Comparison of ENCODE assay signal across 1 cellular context in genomic region chr1:111733183-111733995, GRCh38.
TF ChIP-seq lines count a peak whose summit lies in the region.

No MANE protein-coding gene starts in this region.

TF ChIP-seq in HepG2, 621 proteins besides CTCF, POLR2A, EP300 and RAD21 (continues in another document):
- peak; percentile 69 for TF ChIP-seq MLX (CRISPR knock-in tag; IDR thresholded peaks at IDR 0.05)
- TF ChIP-seq, protein P1, sequence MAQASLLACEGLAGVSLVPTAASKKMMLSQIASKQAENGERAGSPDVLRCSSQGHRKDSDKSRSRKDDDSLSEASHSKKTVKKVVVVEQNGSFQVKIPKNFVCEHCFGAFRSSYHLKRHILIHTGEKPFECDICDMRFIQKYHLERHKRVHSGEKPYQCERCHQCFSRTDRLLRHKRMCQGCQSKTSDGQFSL (CRISPR knock-in tag; IDR thresholded peaks at IDR 0.05): no peak
- peak; percentile 59; the same call in 1 of the 2 replicates for TF ChIP-seq ZNF143 (CRISPR knock-in tag; IDR thresholded peaks at IDR 0.05)
- TF ChIP-seq SPEN (CRISPR knock-in tag; IDR thresholded peaks at IDR 0.05; ENCODE audit: low read depth): peak; percentile 39; the same call in 1 of the 2 replicates
- TF ChIP-seq ATF7 (IDR thresholded peaks at IDR 0.05): peak; percentile 63
- peak; percentile 80 for TF ChIP-seq ATF7 (CRISPR knock-in tag; IDR thresholded peaks at IDR 0.05)
- TF ChIP-seq RXRA (CRISPR knock-in tag; IDR thresholded peaks at IDR 0.05): peak; percentile 75; the same call in 1 of the 2 replicates
- no peak for TF ChIP-seq ZBTB49 (CRISPR knock-in tag; IDR thresholded peaks at IDR 0.05; ENCODE audit: borderline replicate concordance)
- peak; percentile 38; the same call in 1 of the 2 replicates for TF ChIP-seq ZNF644 (CRISPR knock-in tag; IDR thresholded peaks at IDR 0.05; ENCODE audit: low read depth)
- TF ChIP-seq, protein P2, sequence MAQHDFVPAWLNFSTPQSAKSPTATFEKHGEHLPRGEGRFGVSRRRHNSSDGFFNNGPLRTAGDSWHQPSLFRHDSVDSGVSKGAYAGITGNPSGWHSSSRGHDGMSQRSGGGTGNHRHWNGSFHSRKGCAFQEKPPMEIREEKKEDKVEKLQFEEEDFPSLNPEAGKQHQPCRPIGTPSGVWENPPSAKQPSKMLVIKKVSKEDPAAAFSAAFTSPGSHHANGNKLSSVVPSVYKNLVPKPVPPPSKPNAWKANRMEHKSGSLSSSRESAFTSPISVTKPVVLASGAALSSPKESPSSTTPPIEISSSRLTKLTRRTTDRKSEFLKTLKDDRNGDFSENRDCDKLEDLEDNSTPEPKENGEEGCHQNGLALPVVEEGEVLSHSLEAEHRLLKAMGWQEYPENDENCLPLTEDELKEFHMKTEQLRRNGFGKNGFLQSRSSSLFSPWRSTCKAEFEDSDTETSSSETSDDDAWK (CRISPR knock-in tag; IDR thresholded peaks at IDR 0.05): no peak
- TF ChIP-seq MIXL1 (CRISPR knock-in tag; IDR thresholded peaks at IDR 0.05): peak; percentile 62
- 0 out of 2 replicates have a peak, but pooled peaks have one; percentile 41 for TF ChIP-seq KMT2A (CRISPR knock-in tag; IDR thresholded peaks at IDR 0.05)
- TF ChIP-seq, protein P3, sequence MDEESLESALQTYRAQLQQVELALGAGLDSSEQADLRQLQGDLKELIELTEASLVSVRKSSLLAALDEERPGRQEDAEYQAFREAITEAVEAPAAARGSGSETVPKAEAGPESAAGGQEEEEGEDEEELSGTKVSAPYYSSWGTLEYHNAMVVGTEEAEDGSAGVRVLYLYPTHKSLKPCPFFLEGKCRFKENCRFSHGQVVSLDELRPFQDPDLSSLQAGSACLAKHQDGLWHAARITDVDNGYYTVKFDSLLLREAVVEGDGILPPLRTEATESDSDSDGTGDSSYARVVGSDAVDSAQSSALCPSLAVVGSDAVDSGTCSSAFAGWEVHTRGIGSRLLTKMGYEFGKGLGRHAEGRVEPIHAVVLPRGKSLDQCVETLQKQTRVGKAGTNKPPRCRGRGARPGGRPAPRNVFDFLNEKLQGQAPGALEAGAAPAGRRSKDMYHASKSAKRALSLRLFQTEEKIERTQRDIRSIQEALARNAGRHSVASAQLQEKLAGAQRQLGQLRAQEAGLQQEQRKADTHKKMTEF (CRISPR knock-in tag; IDR thresholded peaks at IDR 0.05): peak; percentile 74
- TF ChIP-seq ZNF44 (CRISPR knock-in tag; IDR thresholded peaks at IDR 0.05): no peak
- no peak for TF ChIP-seq HNRNPL (IDR thresholded peaks at IDR 0.05; ENCODE audit: low read depth, low read length)
- no peak for TF ChIP-seq TFDP1 (CRISPR knock-in tag; IDR thresholded peaks at IDR 0.05; ENCODE audit: borderline replicate concordance)
- TF ChIP-seq ZNF737 (CRISPR knock-in tag; IDR thresholded peaks at IDR 0.05; ENCODE audit: borderline replicate concordance): no peak
- TF ChIP-seq ZNF136 (CRISPR knock-in tag; IDR thresholded peaks at IDR 0.05; ENCODE audit: low read depth): no peak
- TF ChIP-seq, protein P4, sequence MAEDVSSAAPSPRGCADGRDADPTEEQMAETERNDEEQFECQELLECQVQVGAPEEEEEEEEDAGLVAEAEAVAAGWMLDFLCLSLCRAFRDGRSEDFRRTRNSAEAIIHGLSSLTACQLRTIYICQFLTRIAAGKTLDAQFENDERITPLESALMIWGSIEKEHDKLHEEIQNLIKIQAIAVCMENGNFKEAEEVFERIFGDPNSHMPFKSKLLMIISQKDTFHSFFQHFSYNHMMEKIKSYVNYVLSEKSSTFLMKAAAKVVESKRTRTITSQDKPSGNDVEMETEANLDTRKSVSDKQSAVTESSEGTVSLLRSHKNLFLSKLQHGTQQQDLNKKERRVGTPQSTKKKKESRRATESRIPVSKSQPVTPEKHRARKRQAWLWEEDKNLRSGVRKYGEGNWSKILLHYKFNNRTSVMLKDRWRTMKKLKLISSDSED (CRISPR knock-in tag; IDR thresholded peaks at IDR 0.05): no peak
- peak; percentile 95 for TF ChIP-seq NR2C2 (CRISPR knock-in tag; IDR thresholded peaks at IDR 0.05; ENCODE audit: borderline replicate concordance)
- peak; percentile 75; the same call in 1 of the 2 replicates for TF ChIP-seq CHD4 (IDR thresholded peaks at IDR 0.05; ENCODE audit: borderline replicate concordance, low read length)
- 0 out of 2 replicates have a peak, but pooled peaks have one; percentile 51 for TF ChIP-seq ZNF430 (CRISPR knock-in tag; IDR thresholded peaks at IDR 0.05)
- peak; percentile 63; the same call in 1 of the 2 replicates for TF ChIP-seq MAX (IDR thresholded peaks at IDR 0.05)
- TF ChIP-seq, protein P5, sequence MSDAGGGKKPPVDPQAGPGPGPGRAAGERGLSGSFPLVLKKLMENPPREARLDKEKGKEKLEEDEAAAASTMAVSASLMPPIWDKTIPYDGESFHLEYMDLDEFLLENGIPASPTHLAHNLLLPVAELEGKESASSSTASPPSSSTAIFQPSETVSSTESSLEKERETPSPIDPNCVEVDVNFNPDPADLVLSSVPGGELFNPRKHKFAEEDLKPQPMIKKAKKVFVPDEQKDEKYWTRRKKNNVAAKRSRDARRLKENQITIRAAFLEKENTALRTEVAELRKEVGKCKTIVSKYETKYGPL (CRISPR knock-in tag; IDR thresholded peaks at IDR 0.05): no peak
- TF ChIP-seq ATF5 (CRISPR knock-in tag; IDR thresholded peaks at IDR 0.05; ENCODE audit: low read depth): no peak
- peak; percentile 66; the same call in 1 of the 2 replicates for TF ChIP-seq MXD4 (CRISPR knock-in tag; IDR thresholded peaks at IDR 0.05)
- TF ChIP-seq RFXAP (CRISPR knock-in tag; IDR thresholded peaks at IDR 0.05; ENCODE audit: borderline replicate concordance): no peak
- TF ChIP-seq, protein P6, sequence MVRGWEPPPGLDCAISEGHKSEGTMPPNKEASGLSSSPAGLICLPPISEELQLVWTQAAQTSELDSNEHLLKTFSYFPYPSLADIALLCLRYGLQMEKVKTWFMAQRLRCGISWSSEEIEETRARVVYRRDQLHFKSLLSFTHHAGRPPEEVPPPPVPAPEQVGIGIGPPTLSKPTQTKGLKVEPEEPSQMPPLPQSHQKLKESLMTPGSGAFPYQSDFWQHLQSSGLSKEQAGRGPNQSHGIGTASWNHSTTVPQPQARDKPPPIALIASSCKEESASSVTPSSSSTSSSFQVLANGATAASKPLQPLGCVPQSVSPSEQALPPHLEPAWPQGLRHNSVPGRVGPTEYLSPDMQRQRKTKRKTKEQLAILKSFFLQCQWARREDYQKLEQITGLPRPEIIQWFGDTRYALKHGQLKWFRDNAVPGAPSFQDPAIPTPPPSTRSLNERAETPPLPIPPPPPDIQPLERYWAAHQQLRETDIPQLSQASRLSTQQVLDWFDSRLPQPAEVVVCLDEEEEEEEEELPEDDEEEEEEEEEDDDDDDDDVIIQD (CRISPR knock-in tag; IDR thresholded peaks at IDR 0.05; ENCODE audit: low read depth): peak; percentile 67
- TF ChIP-seq FOXP4 (CRISPR knock-in tag; IDR thresholded peaks at IDR 0.05): peak; percentile 57
- TF ChIP-seq MTA1 (CRISPR knock-in tag; IDR thresholded peaks at IDR 0.05; ENCODE audit: borderline replicate concordance): no peak
- TF ChIP-seq, protein P7, sequence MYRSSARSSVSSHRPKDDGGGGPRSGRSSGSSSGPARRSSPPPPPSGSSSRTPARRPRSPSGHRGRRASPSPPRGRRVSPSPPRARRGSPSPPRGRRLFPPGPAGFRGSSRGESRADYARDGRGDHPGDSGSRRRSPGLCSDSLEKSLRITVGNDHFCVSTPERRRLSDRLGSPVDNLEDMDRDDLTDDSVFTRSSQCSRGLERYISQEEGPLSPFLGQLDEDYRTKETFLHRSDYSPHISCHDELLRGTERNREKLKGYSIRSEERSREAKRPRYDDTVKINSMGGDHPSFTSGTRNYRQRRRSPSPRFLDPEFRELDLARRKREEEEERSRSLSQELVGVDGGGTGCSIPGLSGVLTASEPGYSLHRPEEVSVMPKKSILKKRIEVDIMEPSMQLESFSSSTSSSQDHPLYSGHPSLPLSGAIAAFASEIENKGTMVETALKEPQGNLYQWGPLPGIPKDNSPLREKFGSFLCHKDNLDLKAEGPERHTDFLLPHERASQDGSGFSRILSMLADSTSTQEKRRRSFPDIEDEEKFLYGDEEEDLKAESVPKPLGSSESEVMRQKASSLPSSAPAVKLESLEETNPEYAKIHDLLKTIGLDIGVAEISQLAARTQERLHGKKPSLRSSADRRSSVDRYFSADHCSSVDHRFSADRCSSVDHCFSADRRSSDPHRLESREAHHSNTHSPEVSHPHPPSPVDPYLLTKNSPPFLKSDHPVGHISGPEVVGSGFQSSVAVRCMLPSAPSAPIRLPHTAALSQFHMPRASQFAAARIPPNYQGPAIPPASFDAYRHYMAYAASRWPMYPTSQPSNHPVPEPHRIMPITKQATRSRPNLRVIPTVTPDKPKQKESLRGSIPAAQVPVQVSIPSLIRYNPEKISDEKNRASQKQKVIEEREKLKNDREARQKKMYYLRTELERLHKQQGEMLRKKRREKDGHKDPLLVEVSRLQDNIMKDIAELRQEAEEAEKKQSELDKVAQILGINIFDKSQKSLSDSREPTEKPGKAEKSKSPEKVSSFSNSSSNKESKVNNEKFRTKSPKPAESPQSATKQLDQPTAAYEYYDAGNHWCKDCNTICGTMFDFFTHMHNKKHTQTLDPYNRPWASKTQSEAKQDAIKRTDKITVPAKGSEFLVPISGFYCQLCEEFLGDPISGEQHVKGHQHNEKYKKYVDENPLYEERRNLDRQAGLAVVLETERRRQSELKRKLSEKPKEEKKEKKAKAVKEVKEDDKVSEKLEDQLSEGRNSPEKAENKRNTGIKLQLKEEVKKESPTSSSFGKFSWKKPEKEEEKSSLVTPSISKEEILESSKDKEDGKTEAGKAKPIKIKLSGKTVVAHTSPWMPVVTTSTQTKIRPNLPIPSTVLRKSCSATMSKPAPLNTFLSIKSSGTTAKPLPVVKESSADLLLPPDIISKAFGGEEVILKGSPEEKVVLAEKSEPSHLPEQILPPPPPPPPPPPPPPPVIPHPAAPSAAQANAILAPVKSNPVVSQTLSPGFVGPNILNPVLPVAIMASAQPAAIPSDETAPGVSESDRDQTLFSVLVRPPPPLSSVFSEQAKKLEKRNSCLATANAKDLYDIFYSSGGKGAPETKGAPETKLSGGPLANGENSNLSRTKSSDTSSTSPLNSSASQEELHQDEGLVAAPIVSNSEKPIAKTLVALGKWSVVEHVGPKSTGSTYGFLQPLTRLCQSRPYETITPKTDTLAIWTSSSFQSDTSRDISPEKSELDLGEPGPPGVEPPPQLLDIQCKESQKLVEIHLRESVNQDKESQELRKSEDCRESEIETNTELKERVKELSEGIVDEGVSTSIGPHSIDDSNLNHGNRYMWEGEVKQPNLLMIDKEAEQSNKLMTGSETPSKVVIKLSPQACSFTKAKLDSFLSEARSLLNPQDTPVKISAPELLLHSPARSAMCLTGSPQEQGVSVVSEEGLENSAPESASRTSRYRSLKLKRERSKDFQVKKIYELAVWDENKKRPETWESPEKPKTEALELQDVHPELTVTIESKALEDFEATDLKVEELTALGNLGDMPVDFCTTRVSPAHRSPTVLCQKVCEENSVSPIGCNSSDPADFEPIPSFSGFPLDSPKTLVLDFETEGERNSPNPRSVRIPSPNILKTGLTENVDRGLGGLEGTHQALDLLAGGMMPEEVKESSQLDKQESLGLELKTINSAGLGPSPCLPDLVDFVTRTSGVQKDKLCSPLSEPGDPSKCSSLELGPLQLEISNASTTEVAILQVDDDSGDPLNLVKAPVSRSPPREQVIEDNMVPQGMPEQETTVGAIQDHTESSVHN (CRISPR knock-in tag; IDR thresholded peaks at IDR 0.05): no peak
- no peak for TF ChIP-seq RFXANK (CRISPR knock-in tag; IDR thresholded peaks at IDR 0.05)
